In genomic region chr4:145502809-145503208, GRCh38 we compare ENCODE assay signal across 1 cellular context.
TF ChIP-seq lines count a peak whose summit lies in the region.

No MANE protein-coding gene starts in this region.

TF ChIP-seq in GM23338, 12 proteins besides CTCF, POLR2A, EP300 and RAD21:
- no peak for TF ChIP-seq ZNF462 (CRISPR knock-in tag; IDR thresholded peaks at IDR 0.05)
- TF ChIP-seq ZNF114 (CRISPR knock-in tag; IDR thresholded peaks at IDR 0.05): no peak
- no peak for TF ChIP-seq JUNB (IDR thresholded peaks at IDR 0.05; ENCODE audit: unreplicated experiment)
- TF ChIP-seq, protein P1, sequence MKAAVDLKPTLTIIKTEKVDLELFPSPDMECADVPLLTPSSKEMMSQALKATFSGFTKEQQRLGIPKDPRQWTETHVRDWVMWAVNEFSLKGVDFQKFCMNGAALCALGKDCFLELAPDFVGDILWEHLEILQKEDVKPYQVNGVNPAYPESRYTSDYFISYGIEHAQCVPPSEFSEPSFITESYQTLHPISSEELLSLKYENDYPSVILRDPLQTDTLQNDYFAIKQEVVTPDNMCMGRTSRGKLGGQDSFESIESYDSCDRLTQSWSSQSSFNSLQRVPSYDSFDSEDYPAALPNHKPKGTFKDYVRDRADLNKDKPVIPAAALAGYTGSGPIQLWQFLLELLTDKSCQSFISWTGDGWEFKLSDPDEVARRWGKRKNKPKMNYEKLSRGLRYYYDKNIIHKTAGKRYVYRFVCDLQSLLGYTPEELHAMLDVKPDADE (IDR thresholded peaks at IDR 0.05): no peak
- TF ChIP-seq, protein P2, sequence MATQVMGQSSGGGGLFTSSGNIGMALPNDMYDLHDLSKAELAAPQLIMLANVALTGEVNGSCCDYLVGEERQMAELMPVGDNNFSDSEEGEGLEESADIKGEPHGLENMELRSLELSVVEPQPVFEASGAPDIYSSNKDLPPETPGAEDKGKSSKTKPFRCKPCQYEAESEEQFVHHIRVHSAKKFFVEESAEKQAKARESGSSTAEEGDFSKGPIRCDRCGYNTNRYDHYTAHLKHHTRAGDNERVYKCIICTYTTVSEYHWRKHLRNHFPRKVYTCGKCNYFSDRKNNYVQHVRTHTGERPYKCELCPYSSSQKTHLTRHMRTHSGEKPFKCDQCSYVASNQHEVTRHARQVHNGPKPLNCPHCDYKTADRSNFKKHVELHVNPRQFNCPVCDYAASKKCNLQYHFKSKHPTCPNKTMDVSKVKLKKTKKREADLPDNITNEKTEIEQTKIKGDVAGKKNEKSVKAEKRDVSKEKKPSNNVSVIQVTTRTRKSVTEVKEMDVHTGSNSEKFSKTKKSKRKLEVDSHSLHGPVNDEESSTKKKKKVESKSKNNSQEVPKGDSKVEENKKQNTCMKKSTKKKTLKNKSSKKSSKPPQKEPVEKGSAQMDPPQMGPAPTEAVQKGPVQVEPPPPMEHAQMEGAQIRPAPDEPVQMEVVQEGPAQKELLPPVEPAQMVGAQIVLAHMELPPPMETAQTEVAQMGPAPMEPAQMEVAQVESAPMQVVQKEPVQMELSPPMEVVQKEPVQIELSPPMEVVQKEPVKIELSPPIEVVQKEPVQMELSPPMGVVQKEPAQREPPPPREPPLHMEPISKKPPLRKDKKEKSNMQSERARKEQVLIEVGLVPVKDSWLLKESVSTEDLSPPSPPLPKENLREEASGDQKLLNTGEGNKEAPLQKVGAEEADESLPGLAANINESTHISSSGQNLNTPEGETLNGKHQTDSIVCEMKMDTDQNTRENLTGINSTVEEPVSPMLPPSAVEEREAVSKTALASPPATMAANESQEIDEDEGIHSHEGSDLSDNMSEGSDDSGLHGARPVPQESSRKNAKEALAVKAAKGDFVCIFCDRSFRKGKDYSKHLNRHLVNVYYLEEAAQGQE (IDR thresholded peaks at IDR 0.05; ENCODE audit: unreplicated experiment): no peak
- TF ChIP-seq EZH2 (IDR thresholded peaks at IDR 0.05; ENCODE audit: low read depth, unreplicated experiment): no peak
- no peak for TF ChIP-seq CREB1 (CRISPR knock-in tag; IDR thresholded peaks at IDR 0.05; ENCODE audit: low read depth)
- no peak for TF ChIP-seq EZH2phosphoT487 (IDR thresholded peaks at IDR 0.05; ENCODE audit: unreplicated experiment)
- TF ChIP-seq STAT1 (IDR thresholded peaks at IDR 0.05; ENCODE audit: unreplicated experiment): no peak
- TF ChIP-seq POLR2AphosphoS5 (IDR thresholded peaks at IDR 0.05; ENCODE audit: low read depth): no peak
- TF ChIP-seq NANOG (IDR thresholded peaks at IDR 0.05; ENCODE audit: borderline replicate concordance): no peak
- no peak for TF ChIP-seq ZNF331 (CRISPR knock-in tag; IDR thresholded peaks at IDR 0.05; ENCODE audit: low read depth)
TF ChIP-seq in GM23338: peak in this region for 0.
